9 cellular contexts compared by ENCODE assay signal in the genomic region with DNA sequence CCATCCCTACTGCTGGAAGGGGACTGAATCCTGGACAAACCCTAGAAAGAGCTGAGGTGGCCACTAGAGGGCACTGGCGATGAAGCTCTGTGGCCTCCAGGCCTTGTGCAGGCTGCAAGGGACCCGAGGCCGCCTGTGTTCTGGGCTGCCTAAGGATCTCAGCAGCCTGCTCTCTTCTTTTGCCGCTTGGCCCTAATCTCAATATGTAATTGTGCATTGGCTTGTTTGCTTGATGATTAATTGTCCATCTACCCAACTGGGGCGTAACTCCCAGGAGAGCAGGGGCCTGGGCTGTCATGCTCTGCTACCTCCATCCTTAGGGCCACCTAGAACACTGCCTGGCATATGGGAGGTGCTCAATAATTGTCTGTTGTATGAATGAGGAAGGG.
DNase-seq lines count a peak whose midpoint lies in the region; ATAC-seq and TF ChIP-seq lines count a peak whose summit lies in the region.
"Had no signal": no experiment of that assay in that cellular context is flagged by ENCODE, and none has a peak within 500 bp of the region (broad histone marks: within the 10 kb centered on the region; RNA-seq: fewer than 3 reads in every experiment).

No MANE protein-coding gene starts in this region.

- peak; percentile 58 to 80 (median 77) for TF ChIP-seq CTCF in esophagus squamous epithelium (IDR thresholded peaks at IDR 0.05)
- peak; percentile 81 for TF ChIP-seq CTCF in nephron progenitor cell (IDR thresholded peaks at IDR 0.05)

- no peak overlapping the region for H3K27ac ChIP-seq in esophagus squamous epithelium

- H3K27me3 ChIP-seq in esophagus squamous epithelium, result no peaks in the 10 kb centered on the region

- H3K27ac Mint-ChIP-seq in nephron progenitor cell, result no peak overlapping the region
- H3K27ac Mint-ChIP-seq: activated naive CD4-positive, alpha-beta T cell treated with anti-CD3 and anti-CD28 coated beads, Interleukin-2, amount 50 U/mL, for 24 hours had no signal

- no peak overlapping the region for H3K4me3 ChIP-seq in Jurkat, Clone E6-1 (ENCODE audit: low read length)
- no peak overlapping the region for H3K4me3 ChIP-seq in esophagus squamous epithelium

- peak; percentile 79 for ATAC-seq in GM21447 (IDR thresholded peaks at IDR 0.05; ENCODE audit: unreplicated experiment)
- ATAC-seq in stimulated activated naive CD8-positive, alpha-beta T cell treated with anti-CD3 and anti-CD28 coated beads, Interleukin-15, Interleukin-2, amounts not matched to agents 100 U/mL and 50 U/mL, for 24 hours, result peak; percentile 93

- peaks cover 9% of the 10 kb centered on the region for H3K4me1 Mint-ChIP-seq in nephron progenitor cell

- H3K36me3 Mint-ChIP-seq in nephron progenitor cell (ENCODE audit: low read depth), result no peaks in the 10 kb centered on the region

- peaks cover 0 to 9% (median 3%) of the 10 kb centered on the region in 3 donors for H3K4me1 ChIP-seq in esophagus squamous epithelium

- H3K4me3 Mint-ChIP-seq in nephron progenitor cell, result no peak overlapping the region
- H3K4me3 Mint-ChIP-seq: activated naive CD4-positive, alpha-beta T cell treated with anti-CD3 and anti-CD28 coated beads, Interleukin-2, amount 50 U/mL, for 24 hours had no signal

- H3K27me3 Mint-ChIP-seq in nephron progenitor cell (ENCODE audit: low read depth, poor library complexity), result peaks cover 13% of the 10 kb centered on the region
- H3K27me3 Mint-ChIP-seq: activated naive CD4-positive, alpha-beta T cell treated with anti-CD3 and anti-CD28 coated beads, Interleukin-2, amount 50 U/mL, for 24 hours had no signal

- no peak for TF ChIP-seq POLR2A in esophagus squamous epithelium (IDR thresholded peaks at IDR 0.05)

- H3K36me3 ChIP-seq in esophagus squamous epithelium, result peaks cover 0 to 54% (median 0%) of the 10 kb centered on the region in 3 donors

- no peaks in the 10 kb centered on the region for H3K9me3 ChIP-seq in esophagus squamous epithelium

- intact Hi-C loops in esophagus squamous epithelium (cut with DNase I), result loop anchor here (5.0 kb wide), 1 partner anchor 85 kb away; no protein-coding TSS in a partner anchor

- peak; percentile 44 for DNase-seq in Caki2 (ENCODE audit: low read depth)
- DNase-seq in Jurkat, Clone E6-1 (ENCODE audit: low read depth, low spot score), result peak; percentile 70
- DNase-seq in OCI-M1 (lab: John Stamatoyannopoulos, UW), result peak; percentile 79
- DNase-seq in activated T-cell treated with anti-CD3 and anti-CD28 coated beads for 4 hours, result peak; percentile 65
- peak; percentile 9 for DNase-seq in esophagus squamous epithelium (lab: John Stamatoyannopoulos, UW)
- peak; percentile 82 for DNase-seq in nephron progenitor cell
- DNase-seq in stimulated activated naive CD8-positive, alpha-beta T cell treated with anti-CD3 and anti-CD28 coated beads, Interleukin-15, Interleukin-2, amounts not matched to agents 100 U/mL and 50 U/mL, for 24 hours, result peak; percentile 82

- in situ Hi-C loops in Caki2 (cut with HindIII; ENCODE audit: low pct_unique_long_range_greater_than_20kb, low sequenced_read_pairs), result no loop called here

- 15 to 70% methylated on average over 1 to 4 of the region's 5 CpGs for WGBS in esophagus squamous epithelium, 2 donors

- H3K9me3 Mint-ChIP-seq in nephron progenitor cell, result no peaks in the 10 kb centered on the region
- H3K9me3 Mint-ChIP-seq: activated naive CD4-positive, alpha-beta T cell treated with anti-CD3 and anti-CD28 coated beads, Interleukin-2, amount 50 U/mL, for 24 hours had no signal

Comparison
In these comparisons a context has a peak if more than half of its experiments do, and no peak if none do; other contexts are left out.
1. DNase-seq: peak in every context shown above with its lines; median percentile 82 in nephron progenitor cell; 82 in stimulated activated naive CD8-positive, alpha-beta T cell treated with anti-CD3 and anti-CD28 coated beads, Interleukin-15, Interleukin-2, amounts not matched to agents 100 U/mL and 50 U/mL, for 24 hours; 79 in OCI-M1; 70 in Jurkat, Clone E6-1; 65 in activated T-cell treated with anti-CD3 and anti-CD28 coated beads for 4 hours; 44 in Caki2; 9 in esophagus squamous epithelium.